Comparison of ENCODE assay signal across 12 cellular contexts in the genomic region with DNA sequence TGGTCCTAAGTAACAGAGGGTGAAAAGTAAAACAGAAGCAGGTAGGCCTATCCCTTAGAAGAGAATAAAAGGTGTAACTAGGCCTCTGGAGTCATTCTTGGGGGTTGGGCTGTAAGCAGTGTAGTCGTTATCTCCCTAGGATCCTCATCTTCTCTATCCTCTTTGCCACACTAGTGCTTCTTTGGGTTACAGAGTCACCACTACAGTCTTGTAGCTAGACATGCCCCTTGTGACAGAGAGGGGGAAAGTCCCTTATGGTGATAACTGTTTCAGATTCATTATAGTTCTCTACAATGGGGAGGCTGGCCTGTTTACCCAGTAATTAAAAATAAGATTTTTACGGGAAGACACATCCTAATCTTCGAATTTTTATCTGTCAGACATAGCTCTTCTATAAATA. TPM values are rescaled to one million over a fixed set of nuclear protein-coding genes. Genes with fewer than 3 reads are reported as not detected.
A peak's percentile ranks its signal among the peaks of the same experiment; 100 is the strongest.
DNase-seq lines count a peak whose midpoint lies in the region; ATAC-seq lines count a peak whose summit lies in the region.
"Had no signal": no experiment of that assay in that cellular context is flagged by ENCODE, and none has a peak within 500 bp of the region (broad histone marks: within the 10 kb centered on the region; RNA-seq: fewer than 3 reads in every experiment).

No MANE protein-coding gene starts in this region.

- DNase-seq in activated T-cell treated with anti-CD3 and anti-CD28 coated beads, Interleukin-2, amount 50 U/mL, for 72 hours, result peak; percentile 22 to 26
- DNase-seq in activated T-cell treated with anti-CD3 and anti-CD28 coated beads, Interleukin-2, amount 50 U/mL, for 1 hour, result no peak
- no peak for DNase-seq in stimulated activated naive B cell treated with anti-CD40 and anti-IgM and Interleukin-4, amounts not matched to agents 10 μg/mL and 1 μg/mL and 100 μg/mL, for 72 hours
- DNase-seq in AG08395 (ENCODE audit: low spot score) (no peak), NCI-H524 (lab: John Stamatoyannopoulos, UW) (no peak), NCI-H2081 (lab: John Stamatoyannopoulos, UW) (no peak)
- DNase-seq: caudate nucleus, foreskin keratinocyte, GDM1 had no signal

- H3K4me1 Mint-ChIP-seq in activated T-cell treated with anti-CD3 and anti-CD28 coated beads, Interleukin-2, amount 50 U/mL, for 72 hours (ENCODE audit: low read depth), result peaks cover 36% of the 10 kb centered on the region
- H3K4me1 Mint-ChIP-seq in stimulated activated naive B cell treated with anti-CD40 and anti-IgM and Interleukin-4, amounts not matched to agents 10 μg/mL and 1 μg/mL and 100 μg/mL, for 72 hours, result peaks cover 3 to 13% of the 10 kb centered on the region in 2 donors

- H3K27ac Mint-ChIP-seq in activated T-cell treated with anti-CD3 and anti-CD28 coated beads, Interleukin-2, amount 50 U/mL, for 72 hours, result peak overlapping the region; percentile 82
- H3K27ac Mint-ChIP-seq in stimulated activated naive B cell treated with anti-CD40 and anti-IgM and Interleukin-4, amounts not matched to agents 10 μg/mL and 1 μg/mL and 100 μg/mL, for 72 hours, result no peak overlapping the region

- no peak overlapping the region for H3K4me3 Mint-ChIP-seq in activated T-cell treated with anti-CD3 and anti-CD28 coated beads, Interleukin-2, amount 50 U/mL, for 72 hours
- H3K4me3 Mint-ChIP-seq in stimulated activated naive B cell treated with anti-CD40 and anti-IgM and Interleukin-4, amounts not matched to agents 10 μg/mL and 1 μg/mL and 100 μg/mL, for 72 hours, result no peak overlapping the region

- peak; percentile 92 to 93 for ATAC-seq in activated T-cell treated with anti-CD3 and anti-CD28 coated beads, Interleukin-2, amount 50 U/mL, for 72 hours (replicated peaks in 1 of 2)
- ATAC-seq in GM21786 (IDR thresholded peaks at IDR 0.05; ENCODE audit: unreplicated experiment), result peak; percentile 98
- peak; percentile 69 for ATAC-seq in HG03469 (IDR thresholded peaks at IDR 0.05; ENCODE audit: unreplicated experiment)
- peak; percentile 94 to 97 for ATAC-seq in stimulated activated naive B cell treated with anti-CD40 and anti-IgM and Interleukin-4, amounts not matched to agents 10 μg/mL and 1 μg/mL and 100 μg/mL, for 72 hours (replicated peaks)
- ATAC-seq: foreskin keratinocyte, SK-N-SH treated with all-trans-retinoic acid at 6 μM for 48 hours had no signal

- no peaks in the 10 kb centered on the region for H3K9me3 Mint-ChIP-seq in activated T-cell treated with anti-CD3 and anti-CD28 coated beads, Interleukin-2, amount 50 U/mL, for 72 hours
- H3K9me3 Mint-ChIP-seq in stimulated activated naive B cell treated with anti-CD40 and anti-IgM and Interleukin-4, amounts not matched to agents 10 μg/mL and 1 μg/mL and 100 μg/mL, for 72 hours, result no peaks in the 10 kb centered on the region

- no peaks in the 10 kb centered on the region for H3K27me3 Mint-ChIP-seq in activated T-cell treated with anti-CD3 and anti-CD28 coated beads, Interleukin-2, amount 50 U/mL, for 72 hours (ENCODE audit: low read depth)
- H3K27me3 Mint-ChIP-seq in stimulated activated naive B cell treated with anti-CD40 and anti-IgM and Interleukin-4, amounts not matched to agents 10 μg/mL and 1 μg/mL and 100 μg/mL, for 72 hours, result no peaks in the 10 kb centered on the region

- H3K36me3 Mint-ChIP-seq in activated T-cell treated with anti-CD3 and anti-CD28 coated beads, Interleukin-2, amount 50 U/mL, for 72 hours (ENCODE audit: insufficient read depth in 2 of 2), result peaks cover 4 to 10% of the 10 kb centered on the region in 2 donors
- peaks cover 7 to 15% of the 10 kb centered on the region in 2 donors for H3K36me3 Mint-ChIP-seq in stimulated activated naive B cell treated with anti-CD40 and anti-IgM and Interleukin-4, amounts not matched to agents 10 μg/mL and 1 μg/mL and 100 μg/mL, for 72 hours

RNA-seq across cellular contexts. Expression of a gene that starts 16.4 kb away (rescaled TPM):
- total RNA-seq in activated T-cell treated with anti-CD3 and anti-CD28 coated beads, Interleukin-2, amount 50 U/mL, for 72 hours, result 10 to 100 TPM; 81.6 to 84.3 TPM

Comparison
In these comparisons a context has a peak if more than half of its experiments do, and no peak if none do; other contexts are left out.
1. DNase-seq: peak in activated T-cell treated with anti-CD3 and anti-CD28 coated beads, Interleukin-2, amount 50 U/mL, for 72 hours (2 of 2); none in activated T-cell treated with anti-CD3 and anti-CD28 coated beads, Interleukin-2, amount 50 U/mL, for 1 hour (single experiment), stimulated activated naive B cell treated with anti-CD40 and anti-IgM and Interleukin-4, amounts not matched to agents 10 μg/mL and 1 μg/mL and 100 μg/mL, for 72 hours (single experiment), AG08395 (single experiment), NCI-H524 (0 of 2) and NCI-H2081 (0 of 2).
2. Peak in every context shown above with its lines, with median percentiles within 50 percentile points of each other: ATAC-seq.